In the genomic region with DNA sequence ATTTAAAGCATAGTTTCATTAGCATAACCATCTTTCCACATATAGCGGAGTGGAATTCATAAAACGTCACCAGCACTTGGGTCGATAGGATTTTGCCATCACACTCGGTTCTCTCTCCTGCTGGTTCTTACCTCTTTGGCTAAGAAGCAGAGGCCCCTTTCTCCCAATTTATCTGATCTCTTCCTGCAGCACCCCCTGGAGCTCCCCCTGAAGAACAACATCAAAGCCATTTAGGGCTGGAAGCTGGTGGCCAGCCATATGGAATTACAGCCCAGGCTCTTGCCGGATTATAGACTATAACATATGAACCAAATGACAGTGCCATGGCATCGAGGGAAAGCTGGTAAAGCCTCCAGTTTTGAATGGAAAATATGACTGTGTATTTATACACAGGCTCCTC, we compare ENCODE assay signal across 2 cellular contexts.
A peak's percentile ranks its signal among the peaks of the same experiment; 100 is the strongest.
TF ChIP-seq lines count a peak whose summit lies in the region.

No MANE protein-coding gene starts in this region.

TF ChIP-seq in HepG2, 621 proteins besides CTCF, POLR2A, EP300 and RAD21:
- TF ChIP-seq STAG1 (CRISPR knock-in tag; IDR thresholded peaks at IDR 0.05) = 0 out of 2 replicates have a peak, but pooled peaks have one; percentile 11
- TF ChIP-seq, protein P1, sequence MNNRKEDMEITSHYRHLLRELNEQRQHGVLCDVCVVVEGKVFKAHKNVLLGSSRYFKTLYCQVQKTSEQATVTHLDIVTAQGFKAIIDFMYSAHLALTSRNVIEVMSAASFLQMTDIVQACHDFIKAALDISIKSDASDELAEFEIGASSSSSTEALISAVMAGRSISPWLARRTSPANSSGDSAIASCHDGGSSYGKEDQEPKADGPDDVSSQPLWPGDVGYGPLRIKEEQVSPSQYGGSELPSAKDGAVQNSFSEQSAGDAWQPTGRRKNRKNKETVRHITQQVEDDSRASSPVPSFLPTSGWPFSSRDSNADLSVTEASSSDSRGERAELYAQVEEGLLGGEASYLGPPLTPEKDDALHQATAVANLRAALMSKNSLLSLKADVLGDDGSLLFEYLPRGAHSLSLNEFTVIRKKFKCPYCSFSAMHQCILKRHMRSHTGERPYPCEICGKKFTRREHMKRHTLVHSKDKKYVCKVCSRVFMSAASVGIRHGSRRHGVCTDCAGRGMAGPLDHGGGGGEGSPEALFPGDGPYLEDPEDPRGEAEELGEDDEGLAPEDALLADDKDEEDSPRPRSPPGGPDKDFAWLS (CRISPR knock-in tag; IDR thresholded peaks at IDR 0.05; ENCODE audit: borderline replicate concordance) = no peak

TF ChIP-seq in H1, 55 proteins besides CTCF, POLR2A, EP300 and RAD21:
- TF ChIP-seq POU5F1 (IDR thresholded peaks at IDR 0.05; ENCODE audit: low read depth, low read length) = no peak
- TF ChIP-seq SUZ12 (IDR thresholded peaks at IDR 0.05; ENCODE audit: low read length) = no peak
- no peak for TF ChIP-seq BCL11A (IDR thresholded peaks at IDR 0.05; ENCODE audit: low read depth in 2 of 2, low read length in 2 of 2)
- TF ChIP-seq RFX5 (IDR thresholded peaks at IDR 0.05; ENCODE audit: borderline replicate concordance, low read depth, low read length) = no peak
- TF ChIP-seq NANOG (IDR thresholded peaks at IDR 0.05; ENCODE audit: insufficient read depth, low read depth, low read length, poor library complexity, severe bottlenecking) = no peak
- TF ChIP-seq CHD1 (IDR thresholded peaks at IDR 0.05; ENCODE audit: low read depth, low read length) = no peak
- TF ChIP-seq TEAD4 (IDR thresholded peaks at IDR 0.05; ENCODE audit: low read depth, low read length) = no peak
- no peak for TF ChIP-seq ZNF274 (IDR thresholded peaks at IDR 0.05; ENCODE audit: borderline replicate concordance, extremely low read depth, low read length)
- no peak for TF ChIP-seq JUN (IDR thresholded peaks at IDR 0.05; ENCODE audit: low read depth, low read length)
- no peak for TF ChIP-seq CHD2 (IDR thresholded peaks at IDR 0.05; ENCODE audit: low read length)
- no peak for TF ChIP-seq HDAC6 (IDR thresholded peaks at IDR 0.05; ENCODE audit: low read depth, low read length)
- TF ChIP-seq RBBP5 (IDR thresholded peaks at IDR 0.05; ENCODE audit: borderline replicate concordance, low read depth, low read length) = no peak
- no peak for TF ChIP-seq EZH2 (IDR thresholded peaks at IDR 0.05; ENCODE audit: low read depth, low read length, severe bottlenecking)
- no peak for TF ChIP-seq CREB1 (IDR thresholded peaks at IDR 0.05)
- no peak for TF ChIP-seq TAF7 (optimal IDR thresholded peaks at IDR 0.05; ENCODE audit: borderline replicate concordance, low read depth, low read length)
- TF ChIP-seq SAP30 (IDR thresholded peaks at IDR 0.05; ENCODE audit: insufficient read depth, insufficient replicate concordance, low read length) = no peak
- no peak for TF ChIP-seq YY1 (IDR thresholded peaks at IDR 0.05; ENCODE audit: low read depth, low read length)
- no peak for TF ChIP-seq HDAC2 (IDR thresholded peaks at IDR 0.05; ENCODE audit: borderline replicate concordance in 1 of 2, low read depth in 2 of 2, low read length in 2 of 2)
